1 cellular context compared by ENCODE assay signal in genomic region chr18:24659837-24660720, GRCh38.
TF ChIP-seq lines count a peak whose summit lies in the region.

No MANE protein-coding gene starts in this region.

TF ChIP-seq in GM23338, 12 proteins besides CTCF, POLR2A, EP300 and RAD21 (continued from another document):
- no peak for TF ChIP-seq ZNF462 (CRISPR knock-in tag; IDR thresholded peaks at IDR 0.05)
- TF ChIP-seq POLR2AphosphoS5 (IDR thresholded peaks at IDR 0.05; ENCODE audit: low read depth), result no peak
- no peak for TF ChIP-seq STAT1 (IDR thresholded peaks at IDR 0.05; ENCODE audit: unreplicated experiment)
- no peak for TF ChIP-seq CREB1 (CRISPR knock-in tag; IDR thresholded peaks at IDR 0.05; ENCODE audit: low read depth)
- TF ChIP-seq REST (IDR thresholded peaks at IDR 0.05; ENCODE audit: unreplicated experiment), result no peak
- no peak for TF ChIP-seq ZNF331 (CRISPR knock-in tag; IDR thresholded peaks at IDR 0.05; ENCODE audit: low read depth)
- TF ChIP-seq EZH2 (IDR thresholded peaks at IDR 0.05; ENCODE audit: low read depth, unreplicated experiment), result no peak
